ENCODE assay signal across 7 cellular contexts in genomic region chr5:132411382-132411925, GRCh38. TPM values are rescaled to one million over a fixed set of nuclear protein-coding genes. Genes with fewer than 3 reads are reported as not detected.
DNase-seq lines count a peak whose midpoint lies in the region; FAIRE-seq and TF ChIP-seq lines count a peak whose summit lies in the region.

No MANE protein-coding gene starts in this region.

- H3K4me1 Mint-ChIP-seq in activated naive CD8-positive, alpha-beta T cell treated with anti-CD3 and anti-CD28 coated beads for 36 hours = peaks cover 64% of the 10 kb centered on the region

- H3K27me3 Mint-ChIP-seq in activated naive CD8-positive, alpha-beta T cell treated with anti-CD3 and anti-CD28 coated beads for 36 hours = no peaks in the 10 kb centered on the region

- peaks cover 45% of the 10 kb centered on the region for H3K36me3 Mint-ChIP-seq in activated naive CD8-positive, alpha-beta T cell treated with anti-CD3 and anti-CD28 coated beads for 36 hours

- no peak for DNase-seq in GM19239 (ENCODE audit: insufficient read length, low spot score)
- peak; percentile 29 for DNase-seq in activated naive CD8-positive, alpha-beta T cell treated with anti-CD3 and anti-CD28 coated beads for 36 hours
- peak; percentile 42 for DNase-seq in stimulated activated CD4-positive, alpha-beta T cell treated with anti-CD3 and anti-CD28 coated beads, Interleukin-4, amount 100 ng/mL, for 24 hours
- DNase-seq in AG08395 (ENCODE audit: low spot score) = no peak
- DNase-seq in NCI-H82 treated with DMSO at 0.1 percent for 48 hours (lab: John Stamatoyannopoulos, UW; ENCODE audit: unreplicated experiment) = no peak

- peak; percentile 92 for FAIRE-seq in GM19239 (lab: Jason Lieb, UNC)

- H3K27ac Mint-ChIP-seq in activated naive CD8-positive, alpha-beta T cell treated with anti-CD3 and anti-CD28 coated beads for 36 hours = peak overlapping the region; percentile 100

- no peaks in the 10 kb centered on the region for H3K4me1 ChIP-seq in iPS-15b (ENCODE audit: control insufficient read depth, insufficient read depth, low read length)

- peak overlapping the region; percentile 99 for H3K4me3 Mint-ChIP-seq in activated naive CD8-positive, alpha-beta T cell treated with anti-CD3 and anti-CD28 coated beads for 36 hours

- no peaks in the 10 kb centered on the region for H3K9me3 ChIP-seq in iPS-15b (ENCODE audit: control insufficient read depth, insufficient read depth, low read length)

- no peak for TF ChIP-seq RAD21 in Ishikawa (IDR thresholded peaks at IDR 0.05; ENCODE audit: low read depth)

- H3K9me3 Mint-ChIP-seq in activated naive CD8-positive, alpha-beta T cell treated with anti-CD3 and anti-CD28 coated beads for 36 hours = peaks cover 12% of the 10 kb centered on the region

- peak; percentile 17; the same call in 1 of the 2 replicates for TF ChIP-seq EP300 in Ishikawa (IDR thresholded peaks at IDR 0.05; ENCODE audit: borderline replicate concordance)

- no peaks in the 10 kb centered on the region for H3K36me3 ChIP-seq in iPS-15b (ENCODE audit: control insufficient read depth, insufficient read depth, low read length)

- H3K4me3 ChIP-seq in iPS-15b (ENCODE audit: low read depth, low read length) = peak overlapping the region; percentile 61

- peak overlapping the region; percentile 72 for H3K9ac ChIP-seq in iPS-15b (ENCODE audit: low read depth, low read length)

- H3K27me3 ChIP-seq in iPS-15b (ENCODE audit: control insufficient read depth, insufficient read depth, low read length) = no peaks in the 10 kb centered on the region

TF ChIP-seq in Ishikawa, 13 proteins besides CTCF, POLR2A, EP300 and RAD21:
- TF ChIP-seq REST (IDR thresholded peaks at IDR 0.05; ENCODE audit: low read depth) = no peak
- TF ChIP-seq TCF12 (IDR thresholded peaks at IDR 0.05; ENCODE audit: low read depth) = 0 out of 2 replicates have a peak, but pooled peaks have one; percentile 11
TF ChIP-seq in Ishikawa: peak in this region for 1.

RNA-seq across cellular contexts. Expression of gene SLC22A5, which starts 41.9 kb away (rescaled TPM):
- total RNA-seq in activated naive CD8-positive, alpha-beta T cell treated with anti-CD3 and anti-CD28 coated beads for 36 hours = 1 to 10 TPM; 3.7 to 4.5 TPM

Comparison
In these comparisons a context has a peak if more than half of its experiments do, and no peak if none do; other contexts are left out.
1. DNase-seq: peak in activated naive CD8-positive, alpha-beta T cell treated with anti-CD3 and anti-CD28 coated beads for 36 hours (single experiment) and stimulated activated CD4-positive, alpha-beta T cell treated with anti-CD3 and anti-CD28 coated beads, Interleukin-4, amount 100 ng/mL, for 24 hours (single experiment); none in GM19239 (single experiment), AG08395 (single experiment) and NCI-H82 treated with DMSO at 0.1 percent for 48 hours (single experiment).